ENCODE assay signal across 8 cellular contexts in the genomic region with DNA sequence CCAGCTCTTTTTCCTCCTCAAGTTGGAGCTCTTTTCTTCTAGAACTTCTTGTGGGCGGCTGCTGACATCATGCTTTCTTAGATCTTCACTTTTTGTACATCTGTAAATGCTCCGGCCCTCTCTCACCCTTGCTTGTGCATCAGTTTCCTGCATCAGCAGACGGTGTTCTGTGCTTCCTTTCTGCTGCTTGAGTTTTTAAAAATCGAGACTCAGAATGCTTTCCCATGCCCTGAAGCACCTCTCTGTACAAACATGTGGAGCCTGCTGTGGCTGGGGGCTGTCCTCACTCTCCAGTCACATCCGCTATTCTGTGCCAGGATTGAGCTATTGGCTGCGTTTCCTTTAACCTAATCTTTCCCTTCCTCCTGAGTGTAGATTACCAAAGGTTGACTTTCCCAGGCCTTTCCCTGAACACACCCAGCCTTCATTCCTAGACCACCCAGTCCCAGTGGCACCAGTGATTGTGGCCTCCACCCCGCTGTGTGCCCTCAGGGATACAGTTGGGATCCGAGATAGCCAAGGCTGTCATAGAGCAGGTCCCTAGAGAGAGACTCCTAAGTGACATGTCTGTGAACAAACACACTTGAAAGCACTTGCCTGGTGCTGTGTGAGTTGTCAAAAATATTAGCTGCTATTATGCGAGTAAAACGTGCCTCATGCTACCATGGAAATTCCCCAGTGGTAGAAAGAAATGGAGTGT. TPM values are rescaled to one million over a fixed set of nuclear protein-coding genes. Genes with fewer than 3 reads are reported as not detected.
DNase-seq lines count a peak whose midpoint lies in the region; ATAC-seq and TF ChIP-seq lines count a peak whose summit lies in the region.

No MANE protein-coding gene starts in this region.

- H2BK120ac ChIP-seq in mesendoderm (ENCODE audit: low read depth, low read length), result no peak overlapping the region

- TF ChIP-seq EP300 in SK-N-SH (IDR thresholded peaks at IDR 0.05; ENCODE audit: borderline replicate concordance in 1 of 2, low read depth in 1 of 2, low read length in 1 of 2), result no peak

- no peak overlapping the region for H3K4me3 Mint-ChIP-seq in brain

- H3K4me1 ChIP-seq in SK-N-SH (ENCODE audit: control insufficient read depth in 1 of 2, insufficient read depth in 2 of 2, low read depth in 1 of 2, low read length in 1 of 2), result peaks cover 0 to 12% of the 10 kb centered on the region in 2 experiments; a peak in 1 of 4 replicates
- H3K4me1 ChIP-seq in mesendoderm (ENCODE audit: control insufficient read depth, low read depth, low read length), result no peaks in the 10 kb centered on the region
- H3K4me1 ChIP-seq in thymus (ENCODE audit: control insufficient read depth, insufficient read depth, low read length), result no peaks in the 10 kb centered on the region

- H2AFZ ChIP-seq in SK-N-SH (ENCODE audit: low read depth), result no peak overlapping the region

- peaks cover 11% of the 10 kb centered on the region for H3K4me1 Mint-ChIP-seq in brain

- peak overlapping the region in 4 of 5 experiments; percentile 5 to 83 (median 50) for H3K27ac Mint-ChIP-seq in brain

- 0 out of 2 replicates have a peak, but pooled peaks cover 8% of the 10 kb centered on the region for H4K20me1 ChIP-seq in SK-N-SH (ENCODE audit: insufficient read depth)

- H3K36me3 Mint-ChIP-seq in brain, result peaks cover 76% of the 10 kb centered on the region

- no peak overlapping the region for H3K4ac ChIP-seq in mesendoderm (ENCODE audit: low read depth, low read length)

- H3K56ac ChIP-seq in mesendoderm (ENCODE audit: low read length), result no peak overlapping the region

- 90% methylated on average over 10 of the region's 10 CpGs for WGBS in SK-N-SH (ENCODE audit: low lambda C conversion rate)
- no CpG with 5 or more reads among the region's 10 CpGs for WGBS in mesendoderm (ENCODE audit: extremely low coverage, insufficient coverage, low lambda C conversion rate)
- WGBS in thymus, result 62% methylated on average over 10 of the region's 10 CpGs

- H3K79me2 ChIP-seq in SK-N-SH (ENCODE audit: insufficient read depth) (peaks cover 49% of the 10 kb centered on the region), mesendoderm (ENCODE audit: control insufficient read depth, insufficient read depth, low read length) (no peaks in the 10 kb centered on the region)

- H2BK15ac ChIP-seq in mesendoderm (replicated peaks; ENCODE audit: low read depth), result no peak overlapping the region

- H4K8ac ChIP-seq in mesendoderm (ENCODE audit: low read depth, low read length), result no peak overlapping the region

- no peak for TF ChIP-seq CTCF in SK-N-SH (IDR thresholded peaks at IDR 0.05)
- no peak for TF ChIP-seq CTCF in brain (conservative IDR thresholded peaks at IDR 0.05)

- peaks cover 0 to 3% (median 0%) of the 10 kb centered on the region in 5 experiments for H3K9me3 Mint-ChIP-seq in brain

- H3K27me3 Mint-ChIP-seq in brain, result no peaks in the 10 kb centered on the region

- H3K9ac ChIP-seq in SK-N-SH (no peak overlapping the region), mesendoderm (ENCODE audit: low read length) (no peak overlapping the region)

- POLR2A ChIA-PET in SK-N-SH (lab: Yijun Ruan, JAX), result no interaction called here

- H2BK5ac ChIP-seq in mesendoderm (ENCODE audit: low read length), result no peak overlapping the region

- H3K4me3 ChIP-seq in SK-N-SH (ENCODE audit: low read depth in 2 of 2, low read length in 1 of 2) (no peak overlapping the region), mesendoderm (ENCODE audit: low read length) (no peak overlapping the region), thymus (ENCODE audit: low read length) (no peak overlapping the region)

- no peak overlapping the region for H3K4me2 ChIP-seq in SK-N-SH
- no peak overlapping the region for H3K4me2 ChIP-seq in mesendoderm (ENCODE audit: low read length)

- no peak overlapping the region for H3K18ac ChIP-seq in mesendoderm (ENCODE audit: low read length)

- H3F3A ChIP-seq in SK-N-SH (replicated peaks; ENCODE audit: insufficient read depth), result no peaks in the 10 kb centered on the region

- H3K79me1 ChIP-seq in mesendoderm (ENCODE audit: low read length), result peaks cover 4% of the 10 kb centered on the region

- CTCF ChIA-PET in SK-N-SH (lab: Yijun Ruan, JAX), result interaction anchor here (0.7 to 3.1 kb wide), 2 partner anchors 11 to 494 kb away, joined by 3 to 7 read pairs; no protein-coding TSS in a partner anchor

- ATAC-seq in SK-N-SH treated with all-trans-retinoic acid at 6 μM for 48 hours, result no peak
- no peak for ATAC-seq in HG02938 (IDR thresholded peaks at IDR 0.05; ENCODE audit: unreplicated experiment)
- ATAC-seq in GM19351 (IDR thresholded peaks at IDR 0.05; ENCODE audit: unreplicated experiment), result no peak

- H3K9me2 ChIP-seq in SK-N-SH, result no peaks in the 10 kb centered on the region

- H3K36me3 ChIP-seq in SK-N-SH (replicated peaks in 1 of 2; ENCODE audit: control insufficient read depth in 1 of 2, insufficient read depth in 2 of 2, low read length in 1 of 2) (peaks cover 11 to 55% of the 10 kb centered on the region in 2 experiments), mesendoderm (ENCODE audit: control insufficient read depth, insufficient read depth, low read length) (no peaks in the 10 kb centered on the region), thymus (ENCODE audit: control insufficient read depth, insufficient read depth) (peaks cover 35% of the 10 kb centered on the region)

- H3K27ac ChIP-seq in SK-N-SH (ENCODE audit: low read depth in 2 of 2, low read length in 1 of 2) (peak overlapping the region in 1 of 2 experiments; percentile 29; a peak in 2 of 4 replicates), mesendoderm (ENCODE audit: low read depth, low read length) (no peak overlapping the region), thymus (ENCODE audit: low read depth) (peak overlapping the region; percentile 71)

- no peak overlapping the region for H2AK5ac ChIP-seq in mesendoderm (ENCODE audit: low read length)

- TF ChIP-seq RAD21 in SK-N-SH (IDR thresholded peaks at IDR 0.05; ENCODE audit: low read length), result no peak

- no peak overlapping the region for H4K5ac ChIP-seq in mesendoderm (ENCODE audit: low read length)

- no peak overlapping the region for H3K23ac ChIP-seq in mesendoderm (ENCODE audit: low read length)

- H3K9me3 ChIP-seq in SK-N-SH (peaks cover 6% of the 10 kb centered on the region), thymus (ENCODE audit: control insufficient read depth) (no peaks in the 10 kb centered on the region)

- H3K27me3 ChIP-seq in SK-N-SH (ENCODE audit: insufficient read depth) (no peaks in the 10 kb centered on the region), mesendoderm (ENCODE audit: insufficient read depth, low read length, poor library complexity) (no peaks in the 10 kb centered on the region), thymus (ENCODE audit: control insufficient read depth, insufficient read depth) (no peaks in the 10 kb centered on the region)

- DNase-seq in SK-N-SH, result peak; percentile 62
- peak; percentile 13 for DNase-seq in mesendoderm
- DNase-seq in OCI-M2 (lab: John Stamatoyannopoulos, UW; ENCODE audit: unreplicated experiment), result no peak

TF ChIP-seq in SK-N-SH, 30 proteins besides CTCF, POLR2A, EP300 and RAD21:
- TF ChIP-seq JUND (IDR thresholded peaks at IDR 0.05) (no peak), MXI1 (IDR thresholded peaks at IDR 0.05; ENCODE audit: low read depth, low read length) (peak; percentile 56; the same call in 1 of the 2 replicates)

TF ChIP-seq in SK-N-SH treated with all-trans-retinoic acid at 6 μM for 48 hours, 23 proteins besides CTCF, POLR2A, EP300 and RAD21:
- no peak for TF ChIP-seq ISL1 (CRISPR knock-in tag; IDR thresholded peaks at IDR 0.05)
- TF ChIP-seq OSR1 (CRISPR knock-in tag; IDR thresholded peaks at IDR 0.05), result no peak
- TF ChIP-seq PPARA (CRISPR knock-in tag; IDR thresholded peaks at IDR 0.05; ENCODE audit: borderline replicate concordance), result no peak
- TF ChIP-seq CSDC2 (CRISPR knock-in tag; IDR thresholded peaks at IDR 0.05), result no peak

RNA-seq across cellular contexts. Expression of gene TNIP2, which starts 41.9 kb away (rescaled TPM):
- polyA plus RNA-seq in SK-N-SH (2012; rRNA removed) (68.2 and 78.9 TPM in 2 replicates), brain (ENCODE audit: insufficient read depth, low read depth, low replicate concordance) (19.7 TPM), thymus (41.8 TPM)
- 47.4 and 57.1 TPM in 2 replicates for polyA plus RNA-seq in SK-N-SH (2012; cell fraction: cytosol; rRNA removed)
- polyA plus RNA-seq in SK-N-SH (2012; cell fraction: nucleus; rRNA removed), result 175 and 261 TPM in 2 replicates
- polyA plus RNA-seq in mesendoderm (2013, experiment 1 of 2), result 23.2 TPM
- 25.0 TPM for polyA plus RNA-seq in mesendoderm (2013, experiment 2 of 2)
